8 cellular contexts compared by ENCODE assay signal in genomic region chr17:7251330-7252175, GRCh38. TPM values are rescaled to one million over a fixed set of nuclear protein-coding genes. Genes with fewer than 3 reads are reported as not detected.
A peak's percentile ranks its signal among the peaks of the same experiment; 100 is the strongest.
DNase-seq lines count a peak whose midpoint lies in the region; ATAC-seq and TF ChIP-seq lines count a peak whose summit lies in the region.

TSS of gene CTDNEP1 (minus strand) at chr17:7251734. CDS start at chr17:7251296, 438 bp downstream.

- H3K27me3 Mint-ChIP-seq in endothelial cell (ENCODE audit: unreplicated experiment), result peaks cover 14% of the 10 kb centered on the region

- H3K9me3 Mint-ChIP-seq in endothelial cell (ENCODE audit: unreplicated experiment), result no peaks in the 10 kb centered on the region

- in situ Hi-C loops in Caki2 (cut with HindIII; ENCODE audit: low pct_unique_long_range_greater_than_20kb, low sequenced_read_pairs), result no loop called here

- DNase-seq in Caki2 (ENCODE audit: low read depth) (peak; percentile 98), endothelial cell (ENCODE audit: low spot score) (peak; percentile 78)
- peak; percentile 100 for DNase-seq in activated CD8-positive, alpha-beta memory T cell treated with anti-CD3 and anti-CD28 coated beads, Interleukin-2, amount 50 U/mL, for 48 hours
- peak; percentile 100 for DNase-seq in stimulated activated CD8-positive, alpha-beta memory T cell treated with anti-CD3 and anti-CD28 coated beads, Interleukin-15, amount 100 ng/mL, for 24 hours (ENCODE audit: low read depth)

- no peaks in the 10 kb centered on the region for H3F3A ChIP-seq in OCI-LY1 (ENCODE audit: insufficient read depth, low read length)

- H3K79me2 ChIP-seq in OCI-LY1 (ENCODE audit: insufficient read depth, low read length), result peaks cover 31% of the 10 kb centered on the region

- peak within 1 kb of the TSS; percentile 89 for H3K4me3 ChIP-seq in HUES64 (ENCODE audit: low read length)
- peak within 1 kb of the TSS; percentile 77 for H3K4me3 ChIP-seq in OCI-LY1 (ENCODE audit: low read depth, low read length, poor library complexity, severe bottlenecking)
- H3K4me3 ChIP-seq in mesodermal cell (ENCODE audit: extremely low read depth, insufficient read depth, low read length, poor library complexity, severe bottlenecking), result peak within 1 kb of the TSS; percentile 86

- peak within 1 kb of the TSS; percentile 91 for H3K9ac ChIP-seq in HUES64 (ENCODE audit: low read depth, low read length)
- peak within 1 kb of the TSS; percentile 97 for H3K9ac ChIP-seq in OCI-LY1 (ENCODE audit: low read length)

- H3K36me3 ChIP-seq in HUES64 (ENCODE audit: insufficient read depth, low read length) (peaks cover 28% of the 10 kb centered on the region), OCI-LY1 (ENCODE audit: insufficient read depth, low read length) (peaks cover 35% of the 10 kb centered on the region), mesodermal cell (ENCODE audit: control insufficient read depth, insufficient read depth, low read length) (peaks cover 44% of the 10 kb centered on the region)

- H3K36me3 Mint-ChIP-seq in endothelial cell (ENCODE audit: low read depth, unreplicated experiment), result peaks cover 28% of the 10 kb centered on the region

- no peak within 1 kb of the TSS for H2AFZ ChIP-seq in OCI-LY1 (ENCODE audit: low read length)

- no peaks in the 10 kb centered on the region for H3K9me3 ChIP-seq in HUES64 (ENCODE audit: insufficient read depth, low read depth, low read length)
- H3K9me3 ChIP-seq in OCI-LY1 (ENCODE audit: low read length), result no peaks in the 10 kb centered on the region
- H3K9me3 ChIP-seq in mesodermal cell (ENCODE audit: control insufficient read depth, low read length), result no peaks in the 10 kb centered on the region

- WGBS in HUES64, result under 1% methylated on average over 65 of the region's 65 CpGs
- 0% methylated on average over 16 to 35 of the region's 65 CpGs for WGBS in mesodermal cell (ENCODE audit: insufficient coverage in 2 of 2), 2 experiments

- peaks cover 33% of the 10 kb centered on the region for H3K4me1 Mint-ChIP-seq in endothelial cell (ENCODE audit: unreplicated experiment)

- H3K27ac ChIP-seq in HUES64 (ENCODE audit: low read depth, low read length), result peak within 1 kb of the TSS; percentile 98
- H3K27ac ChIP-seq in OCI-LY1 (ENCODE audit: low read depth, low read length, poor library complexity, severe bottlenecking), result peak within 1 kb of the TSS; percentile 84
- H3K27ac ChIP-seq in mesodermal cell (ENCODE audit: low read depth, low read length, severe bottlenecking), result peak within 1 kb of the TSS; percentile 99

- H3K4me1 ChIP-seq in HUES64 (ENCODE audit: insufficient read depth, low read length) (peaks cover 13% of the 10 kb centered on the region; the same call in 1 of the 2 replicates), OCI-LY1 (ENCODE audit: insufficient read depth, low read length, severe bottlenecking) (peaks cover 32% of the 10 kb centered on the region), mesodermal cell (ENCODE audit: control insufficient read depth, insufficient read depth, low read length, poor library complexity, severe bottlenecking) (peaks cover 18% of the 10 kb centered on the region)

- ATAC-seq in GM21515 (IDR thresholded peaks at IDR 0.05; ENCODE audit: unreplicated experiment), result peak; percentile 78

- peak within 1 kb of the TSS; percentile 93 for H3K4me3 Mint-ChIP-seq in endothelial cell (ENCODE audit: unreplicated experiment)

- no peaks in the 10 kb centered on the region for H3K9me2 ChIP-seq in OCI-LY1 (ENCODE audit: low read depth, low read length)

- no peaks in the 10 kb centered on the region for H4K20me1 ChIP-seq in OCI-LY1 (ENCODE audit: insufficient read depth, low read length)

- peak within 1 kb of the TSS; percentile 99 for H3K27ac Mint-ChIP-seq in endothelial cell (ENCODE audit: unreplicated experiment)

- no peak for TF ChIP-seq CTCF in OCI-LY1 (IDR thresholded peaks at IDR 0.05; ENCODE audit: low read length)
- TF ChIP-seq CTCF in endothelial cell (IDR thresholded peaks at IDR 0.05; ENCODE audit: unreplicated experiment), result no peak

- H3K4me2 ChIP-seq in OCI-LY1 (ENCODE audit: low read length), result peak within 1 kb of the TSS; percentile 99

- no peaks in the 10 kb centered on the region for H3K27me3 ChIP-seq in HUES64 (ENCODE audit: insufficient read depth, low read length)
- H3K27me3 ChIP-seq in OCI-LY1 (ENCODE audit: insufficient read depth, low read length), result no peaks in the 10 kb centered on the region

RNA-seq across cellular contexts. Expression of gene CTDNEP1, which starts in this region (rescaled TPM):
- 9.6 and 19.0 TPM in 2 replicates for total RNA-seq in Caki2 (2014; rRNA removed; shearing (Covaris generic); ENCODE audit: low replicate concordance)
- 97.2 TPM for polyA plus RNA-seq in HUES64 (2013, experiment 1 of 2)
- 102 TPM for polyA plus RNA-seq in HUES64 (2013, experiment 2 of 2)
- total RNA-seq in endothelial cell (ENCODE audit: unreplicated experiment), result 148 TPM
- 140 TPM for polyA plus RNA-seq in mesodermal cell (2013, experiment 1 of 2)
- 135 TPM for polyA plus RNA-seq in mesodermal cell (2013, experiment 2 of 2)

Comparison
In these comparisons a context has a peak if more than half of its experiments do, and no peak if none do; other contexts are left out.
1. Peak in every context shown above with its lines: DNase-seq, ATAC-seq, H3K4me3 ChIP-seq and H3K27ac ChIP-seq.